ENCODE assay signal across 29 cellular contexts in the genomic region with DNA sequence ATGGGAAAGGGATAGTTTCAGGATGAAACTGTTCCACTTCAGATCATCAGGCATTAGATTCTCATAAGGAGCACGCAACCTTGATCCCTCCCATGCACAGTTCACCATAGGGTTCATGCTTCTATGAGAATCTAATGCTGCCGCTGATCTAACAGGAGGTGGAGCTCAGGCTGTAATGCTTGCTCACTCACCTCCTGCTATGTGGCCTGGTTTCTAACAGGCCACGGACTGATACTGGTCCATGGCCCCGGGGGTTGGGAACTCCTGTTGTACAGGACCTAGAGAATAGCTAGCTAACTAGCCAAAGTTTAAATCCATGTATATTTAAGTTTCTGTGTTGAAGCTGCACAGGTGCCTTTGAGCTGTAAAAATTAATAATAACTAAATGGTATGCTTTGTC.
"Had no signal": no experiment of that assay in that cellular context is flagged by ENCODE, and none has a peak within 500 bp of the region (broad histone marks: within the 10 kb centered on the region; RNA-seq: fewer than 3 reads in every experiment).

No MANE protein-coding gene starts in this region.

- H3K4me3 ChIP-seq: adrenal gland, body of pancreas, esophagus squamous epithelium, gastroesophageal sphincter, heart right ventricle had no signal

- H3K9me3 Mint-ChIP-seq: activated CD8-positive, alpha-beta T cell treated with anti-CD3 and anti-CD28 coated beads for 36 hours; activated naive CD4-positive, alpha-beta T cell treated with anti-CD3 and anti-CD28 coated beads for 36 hours; activated naive CD4-positive, alpha-beta T cell treated with anti-CD3 and anti-CD28 coated beads, Interleukin-2, amount 50 U/mL, for 24 hours; activated naive CD8-positive, alpha-beta T cell treated with anti-CD3 and anti-CD28 coated beads for 36 hours; activated naive CD8-positive, alpha-beta T cell treated with anti-CD3 and anti-CD28 coated beads, Interleukin-2, amount 50 U/mL, for 24 hours; activated T-cell treated with anti-CD3 and anti-CD28 coated beads, Interleukin-2, amount 50 U/mL, for 4 hours; activated T-helper 17 cell treated with anti-CD3 and anti-CD28 coated beads, Interleukin-2, amount 50 U/mL, for 72 hours; effector memory CD8-positive, alpha-beta T cell had no signal

- H3K27ac Mint-ChIP-seq: activated CD8-positive, alpha-beta T cell treated with anti-CD3 and anti-CD28 coated beads for 36 hours; activated naive CD4-positive, alpha-beta T cell treated with anti-CD3 and anti-CD28 coated beads for 36 hours; activated naive CD4-positive, alpha-beta T cell treated with anti-CD3 and anti-CD28 coated beads, Interleukin-2, amount 50 U/mL, for 24 hours; activated naive CD8-positive, alpha-beta T cell treated with anti-CD3 and anti-CD28 coated beads for 36 hours; activated naive CD8-positive, alpha-beta T cell treated with anti-CD3 and anti-CD28 coated beads, Interleukin-2, amount 50 U/mL, for 24 hours; WTC11 had no signal

- H3K4me3 Mint-ChIP-seq: activated CD8-positive, alpha-beta T cell treated with anti-CD3 and anti-CD28 coated beads for 36 hours; activated naive CD4-positive, alpha-beta T cell treated with anti-CD3 and anti-CD28 coated beads for 36 hours; activated naive CD4-positive, alpha-beta T cell treated with anti-CD3 and anti-CD28 coated beads, Interleukin-2, amount 50 U/mL, for 24 hours; activated naive CD8-positive, alpha-beta T cell treated with anti-CD3 and anti-CD28 coated beads for 36 hours; activated naive CD8-positive, alpha-beta T cell treated with anti-CD3 and anti-CD28 coated beads, Interleukin-2, amount 50 U/mL, for 24 hours; activated T-cell treated with anti-CD3 and anti-CD28 coated beads, Interleukin-2, amount 50 U/mL, for 4 hours; effector memory CD8-positive, alpha-beta T cell; WTC11 had no signal

- H3K9me3 ChIP-seq: adrenal gland, body of pancreas, esophagus squamous epithelium, gastroesophageal sphincter, heart right ventricle had no signal

- H3K36me3 ChIP-seq: adrenal gland had no signal

- H3K27me3 Mint-ChIP-seq: activated CD8-positive, alpha-beta T cell treated with anti-CD3 and anti-CD28 coated beads for 36 hours; activated naive CD4-positive, alpha-beta T cell treated with anti-CD3 and anti-CD28 coated beads, Interleukin-2, amount 50 U/mL, for 24 hours; activated T-helper 17 cell treated with anti-CD3 and anti-CD28 coated beads, Interleukin-2, amount 50 U/mL, for 72 hours had no signal

- H3K27ac ChIP-seq: adrenal gland, body of pancreas, esophagus squamous epithelium, gastroesophageal sphincter had no signal

- H3K27me3 ChIP-seq: adrenal gland, body of pancreas, esophagus squamous epithelium, gastroesophageal sphincter, heart right ventricle had no signal

- DNase-seq: activated CD4-positive, alpha-beta T cell treated with anti-CD3 and anti-CD28 coated beads for 48 hours; activated CD4-positive, alpha-beta T cell treated with anti-CD3 and anti-CD28 coated beads, Interleukin-2, amount 50 U/mL, for 1 hour; activated CD4-positive, alpha-beta T cell treated with anti-CD3 and anti-CD28 coated beads, Interleukin-2, amount 50 U/mL, for 48 hours; activated CD8-positive, alpha-beta memory T cell treated with anti-CD3 and anti-CD28 coated beads for 24 hours; activated CD8-positive, alpha-beta T cell treated with anti-CD3 and anti-CD28 coated beads for 36 hours; activated effector memory CD4-positive, alpha-beta T cell treated with Interleukin-2 at 50 U/mL for 16 hours; activated gamma-delta T cell treated with Interleukin-2 at 50 U/mL for 16 hours; activated naive CD4-positive, alpha-beta T cell treated with anti-CD3 and anti-CD28 coated beads for 36 hours; activated naive CD8-positive, alpha-beta T cell treated with anti-CD3 and anti-CD28 coated beads for 36 hours; activated naive CD8-positive, alpha-beta T cell treated with anti-CD3 and anti-CD28 coated beads, Interleukin-2, amount 50 U/mL, for 24 hours; activated T-cell treated with anti-CD3 and anti-CD28 coated beads, Interleukin-2, amount 50 U/mL, for 4 hours; adrenal gland; amygdala; aorta; body of pancreas; caudate nucleus; cortex of kidney; dermis blood vessel endothelial cell; effector CD4-positive, alpha-beta T cell; effector memory CD8-positive, alpha-beta T cell; erythroblast; esophagus squamous epithelium; foreskin melanocyte; heart right ventricle; T-helper 2 cell had no signal

- H3K36me3 Mint-ChIP-seq: activated naive CD4-positive, alpha-beta T cell treated with anti-CD3 and anti-CD28 coated beads, Interleukin-2, amount 50 U/mL, for 24 hours; activated naive CD8-positive, alpha-beta T cell treated with anti-CD3 and anti-CD28 coated beads for 36 hours had no signal

- ATAC-seq: activated CD8-positive, alpha-beta T cell treated with anti-CD3 and anti-CD28 coated beads for 36 hours; activated naive CD8-positive, alpha-beta T cell treated with anti-CD3 and anti-CD28 coated beads, Interleukin-2, amount 50 U/mL, for 24 hours; activated T-cell treated with anti-CD3 and anti-CD28 coated beads, Interleukin-2, amount 50 U/mL, for 4 hours; activated T-helper 17 cell treated with anti-CD3 and anti-CD28 coated beads, Interleukin-2, amount 50 U/mL, for 72 hours; body of pancreas; effector memory CD8-positive, alpha-beta T cell; gastroesophageal sphincter; heart right ventricle; WTC11 had no signal
